Comparison of ENCODE assay signal across 8 cellular contexts in genomic region chr22:37843746-37844089, GRCh38. TPM values are rescaled to one million over a fixed set of nuclear protein-coding genes. Genes with fewer than 3 reads are reported as not detected.
DNase-seq lines count a peak whose midpoint lies in the region; ATAC-seq and TF ChIP-seq lines count a peak whose summit lies in the region.

No MANE protein-coding gene starts in this region.

- peaks cover 23% of the 10 kb centered on the region for H3K4me1 ChIP-seq in lower lobe of right lung

- DNase-seq in activated gamma-delta T cell treated with Interleukin-2 at 50 U/mL for 16 hours, result peak; percentile 36
- DNase-seq in activated gamma-delta T cell (lab: John Stamatoyannopoulos, UW), result no peak
- DNase-seq in SK-N-MC (ENCODE audit: low read depth, low spot score), result no peak
- peak in 19 of 61 donors; percentile 39 to 82 (median 59) for DNase-seq in caudate nucleus (lab: John Stamatoyannopoulos, UW)
- DNase-seq in lower lobe of right lung, result no peak
- DNase-seq in stimulated activated CD8-positive, alpha-beta memory T cell treated with anti-CD3 and anti-CD28 coated beads, Interleukin-4, amount 100 ng/mL, for 48 hours, result peak; percentile 68
- DNase-seq in HPDE6-E6E7 (ENCODE audit: extremely low spot score), result no peak

- H3K27ac ChIP-seq in SK-N-MC (peak overlapping the region; percentile 8; the same call in 1 of the 2 replicates), caudate nucleus (ENCODE audit: low read depth, low read length) (peak overlapping the region; percentile 68), lower lobe of right lung (peak overlapping the region; percentile 95)

- no peak for TF ChIP-seq CTCF in lower lobe of right lung (IDR thresholded peaks at IDR 0.05)

- ATAC-seq in HG02981 (IDR thresholded peaks at IDR 0.05; ENCODE audit: unreplicated experiment), result peak; percentile 32
- ATAC-seq in lower lobe of right lung, result peak; percentile 64 to 75

- H3K9ac ChIP-seq in SK-N-MC (ENCODE audit: insufficient read length), result peak overlapping the region; percentile 80

- H3K27me3 ChIP-seq in lower lobe of right lung (ENCODE audit: low read depth), result no peaks in the 10 kb centered on the region

- H3K9me3 ChIP-seq in SK-N-MC (ENCODE audit: low read depth, low read length), result peaks cover 3% of the 10 kb centered on the region; the same call in 1 of the 2 replicates
- H3K9me3 ChIP-seq in lower lobe of right lung, result no peaks in the 10 kb centered on the region

- intact Hi-C loops in lower lobe of right lung (cut with DNase I), result no loop called here

- peak overlapping the region; percentile 87 for H3K4me3 ChIP-seq in SK-N-MC
- H3K4me3 ChIP-seq in lower lobe of right lung, result peak overlapping the region; percentile 90

- H3K36me3 ChIP-seq in SK-N-MC (ENCODE audit: insufficient read depth, low read length) (peaks cover 4% of the 10 kb centered on the region; the same call in 1 of the 2 replicates), lower lobe of right lung (peaks cover 15% of the 10 kb centered on the region)

RNA-seq across cellular contexts. Expression of gene ANKRD54, which starts 0.4 kb away (rescaled TPM):
- total RNA-seq in lower lobe of right lung, result 18.3 TPM

RNA-seq across cellular contexts. Expression of gene EIF3L, which starts 5.5 kb away (rescaled TPM):
- 385 TPM for total RNA-seq in lower lobe of right lung

RNA-seq across cellular contexts. Expression of gene GALR3, which starts 20.5 kb away (rescaled TPM):
- total RNA-seq in lower lobe of right lung, result not detected

RNA-seq across cellular contexts. Expression of gene GCAT, which starts 36.0 kb away (rescaled TPM):
- 7.1 TPM for total RNA-seq in lower lobe of right lung

Comparison
In these comparisons a context has a peak if more than half of its experiments do, and no peak if none do; other contexts are left out.
1. DNase-seq: peak in activated gamma-delta T cell treated with Interleukin-2 at 50 U/mL for 16 hours (single experiment) and stimulated activated CD8-positive, alpha-beta memory T cell treated with anti-CD3 and anti-CD28 coated beads, Interleukin-4, amount 100 ng/mL, for 48 hours (single experiment); none in activated gamma-delta T cell (single experiment), SK-N-MC (single experiment), lower lobe of right lung (single experiment) and HPDE6-E6E7 (single experiment).
2. H3K27ac ChIP-seq: peak in every context shown above with its lines; median percentile 95 in lower lobe of right lung; 68 in caudate nucleus; 8 in SK-N-MC.